18 cellular contexts compared by ENCODE assay signal in the genomic region with DNA sequence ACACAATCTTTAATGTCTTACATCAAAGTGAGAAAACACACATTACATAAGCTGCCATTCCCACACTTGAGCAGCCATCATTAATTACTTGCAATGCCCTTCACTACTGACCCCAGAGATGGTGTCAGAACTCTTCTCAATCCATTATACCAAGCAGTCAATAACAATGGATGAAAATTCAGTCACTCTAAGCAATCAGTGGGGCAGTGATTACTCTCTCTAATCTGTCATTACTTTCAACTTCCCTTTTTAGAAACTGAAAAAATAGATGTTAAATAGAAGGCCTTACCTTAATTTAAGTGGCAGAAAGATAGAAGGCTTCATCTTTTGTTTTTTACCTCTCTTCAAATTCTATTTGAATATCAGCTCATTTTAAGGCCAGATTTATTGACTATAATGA. TPM values are rescaled to one million over a fixed set of nuclear protein-coding genes. Genes with fewer than 3 reads are reported as not detected.
DNase-seq lines count a peak whose midpoint lies in the region; ATAC-seq and TF ChIP-seq lines count a peak whose summit lies in the region.
"Had no signal": no experiment of that assay in that cellular context is flagged by ENCODE, and none has a peak within 500 bp of the region (broad histone marks: within the 10 kb centered on the region; RNA-seq: fewer than 3 reads in every experiment).

No MANE protein-coding gene starts in this region.

- H3K36me3 ChIP-seq in neuron (ENCODE audit: insufficient read depth, low read length), result no peaks in the 10 kb centered on the region
- no peaks in the 10 kb centered on the region for H3K36me3 ChIP-seq in suprapubic skin

- CTCF ChIA-PET in RWPE1 (lab: Yijun Ruan, JAX), result no interaction called here

- no peak overlapping the region for H3K27ac ChIP-seq in suprapubic skin
- H3K27ac ChIP-seq in RWPE1, result no peak overlapping the region
- H3K27ac ChIP-seq: KMS-11 had no signal

- DNase-seq in suprapubic skin (ENCODE audit: low spot score in 2 of 2), result no peak
- DNase-seq in RWPE1 (ENCODE audit: low spot score), result no peak
- DNase-seq in NCI-H345 treated with DMSO at 0.1 percent for 48 hours (lab: John Stamatoyannopoulos, UW; ENCODE audit: unreplicated experiment), result no peak
- DNase-seq: ACHN; C1 segment of cervical spinal cord; CD8-positive, alpha-beta memory T cell; DMS53; NCI-H187 treated with DMSO at 0.1 percent for 48 hours; NCI-H345; NCI-H526; SHP77 treated with DMSO at 0.1 percent for 48 hours; SK-N-SH had no signal

- H3K27me3 ChIP-seq in neuron (ENCODE audit: insufficient read depth, low read length) (no peaks in the 10 kb centered on the region), suprapubic skin (no peaks in the 10 kb centered on the region)

- peak; percentile 66 for ATAC-seq in GM18868 (IDR thresholded peaks at IDR 0.05; ENCODE audit: unreplicated experiment)
- ATAC-seq in GM21786 (IDR thresholded peaks at IDR 0.05; ENCODE audit: unreplicated experiment), result peak; percentile 62
- peak; percentile 51 for ATAC-seq in HG03565 (IDR thresholded peaks at IDR 0.05; ENCODE audit: unreplicated experiment)
- ATAC-seq: HepG2 had no signal

- TF ChIP-seq EP300 in suprapubic skin (IDR thresholded peaks at IDR 0.05), result no peak

- H3K4me1 ChIP-seq in neuron (ENCODE audit: insufficient read depth, low read length) (peaks cover 10% of the 10 kb centered on the region), suprapubic skin (no peaks in the 10 kb centered on the region)

- no peaks in the 10 kb centered on the region for H3K9me3 ChIP-seq in neuron (ENCODE audit: low read length)
- no peaks in the 10 kb centered on the region for H3K9me3 ChIP-seq in suprapubic skin
- H3K9me3 ChIP-seq: SK-N-SH had no signal

- H3K4me3 ChIP-seq in neuron (ENCODE audit: low read length) (no peak overlapping the region), suprapubic skin (no peak overlapping the region)

- POLR2A ChIA-PET in RWPE1 (lab: Yijun Ruan, JAX; ENCODE audit: low non-redundant PET), result no interaction called here

- no peak for TF ChIP-seq CTCF in suprapubic skin (IDR thresholded peaks at IDR 0.05)
- no peak for TF ChIP-seq CTCF in RWPE1 (conservative IDR thresholded peaks at IDR 0.05; ENCODE audit: low read depth)

- no peak for TF ChIP-seq POLR2A in suprapubic skin (IDR thresholded peaks at IDR 0.05)

- peak overlapping the region; percentile 14 for H2AFZ ChIP-seq in neuron (ENCODE audit: low read depth, low read length)

RNA-seq across cellular contexts. Expression of gene FRRS1, which starts 9.7 kb away (rescaled TPM):
- 10 to 100 TPM; 25.4 to 34.4 (median 30.5) TPM for total RNA-seq in suprapubic skin
